ENCODE assay signal across 11 cellular contexts in genomic region chr16:24736758-24737157, GRCh38. TPM values are rescaled to one million over a fixed set of nuclear protein-coding genes. Genes with fewer than 3 reads are reported as not detected.
A peak's percentile ranks its signal among the peaks of the same experiment; 100 is the strongest.
DNase-seq lines count a peak whose midpoint lies in the region; ATAC-seq, FAIRE-seq and TF ChIP-seq lines count a peak whose summit lies in the region.
"Had no signal": no experiment of that assay in that cellular context is flagged by ENCODE, and none has a peak within 500 bp of the region (broad histone marks: within the 10 kb centered on the region; RNA-seq: fewer than 3 reads in every experiment).

No MANE protein-coding gene starts in this region.

- no peaks in the 10 kb centered on the region for H3K9me3 Mint-ChIP-seq in mesothelial cell of epicardium
- H3K9me3 Mint-ChIP-seq: activated CD4-positive, alpha-beta T cell treated with anti-CD3 and anti-CD28 coated beads, Interleukin-2, amount 10 ng/mL, durations not matched to agents 24 days and 14 days had no signal

- H3K9me2 ChIP-seq in Karpas-422 (replicated peaks; ENCODE audit: insufficient read depth, low read length), result no peaks in the 10 kb centered on the region

- H3K27ac ChIP-seq in Karpas-422 (ENCODE audit: low read length), result peak overlapping the region; percentile 56
- peak overlapping the region; percentile 29 for H3K27ac ChIP-seq in brain microvascular endothelial cell

- peak overlapping the region; percentile 84 for H3K27ac Mint-ChIP-seq in mesothelial cell of epicardium
- H3K27ac Mint-ChIP-seq: activated CD4-positive, alpha-beta T cell treated with anti-CD3 and anti-CD28 coated beads, Interleukin-2, amount 10 ng/mL, durations not matched to agents 24 days and 14 days had no signal

- peaks cover 37% of the 10 kb centered on the region for H3K4me1 Mint-ChIP-seq in mesothelial cell of epicardium

- H3K9me3 ChIP-seq in Karpas-422 (ENCODE audit: low read length), result no peaks in the 10 kb centered on the region

- peaks cover 100% of the 10 kb centered on the region for H3K79me2 ChIP-seq in Karpas-422 (ENCODE audit: low read length)

- no peak overlapping the region for H3K4me3 Mint-ChIP-seq in mesothelial cell of epicardium
- H3K4me3 Mint-ChIP-seq: activated CD4-positive, alpha-beta T cell treated with anti-CD3 and anti-CD28 coated beads, Interleukin-2, amount 10 ng/mL, durations not matched to agents 24 days and 14 days had no signal

- TF ChIP-seq CTCF in brain microvascular endothelial cell (IDR thresholded peaks at IDR 0.05; ENCODE audit: low read depth, low read length, missing control alignments) (no peak), mesothelial cell of epicardium (IDR thresholded peaks at IDR 0.05; ENCODE audit: unreplicated experiment) (no peak)

- H3K4me1 ChIP-seq in Karpas-422 (ENCODE audit: low read length), result peaks cover 55% of the 10 kb centered on the region

- no peak overlapping the region for H3K4me3 ChIP-seq in Karpas-422 (ENCODE audit: low read length)
- H3K4me3 ChIP-seq in brain microvascular endothelial cell (ENCODE audit: low read depth, low read length), result no peak overlapping the region

- no peak overlapping the region for H3K9ac ChIP-seq in Karpas-422 (ENCODE audit: low read length)

- no peak for DNase-seq in Karpas-422
- no peak for DNase-seq in brain microvascular endothelial cell
- DNase-seq in mesothelial cell of epicardium (ENCODE audit: low spot score in 2 of 2, unreplicated experiment in 2 of 2), result no peak
- DNase-seq in NCI-H187 (lab: John Stamatoyannopoulos, UW), result no peak
- DNase-seq in DMS153 (lab: John Stamatoyannopoulos, UW), result no peak
- no peak for DNase-seq in NCI-H1694 treated with DMSO at 0.1 percent for 48 hours (lab: John Stamatoyannopoulos, UW)
- DNase-seq: activated CD4-positive, alpha-beta T cell treated with anti-CD3 and anti-CD28 coated beads, Interleukin-2, amount 10 ng/mL, durations not matched to agents 24 days and 14 days; AML-193; stimulated activated naive CD4-positive, alpha-beta T cell treated with Interleukin-2 at 50 U/mL for 16 hours had no signal

- H3K27me3 ChIP-seq in Karpas-422 (ENCODE audit: low read length) (no peaks in the 10 kb centered on the region), brain microvascular endothelial cell (replicated peaks) (no peaks in the 10 kb centered on the region)

- peaks cover 30% of the 10 kb centered on the region for H4K20me1 ChIP-seq in Karpas-422 (ENCODE audit: insufficient read depth, low read depth, low read length)

- H3K27me3 Mint-ChIP-seq in mesothelial cell of epicardium (ENCODE audit: low read depth), result no peaks in the 10 kb centered on the region
- H3K27me3 Mint-ChIP-seq: activated CD4-positive, alpha-beta T cell treated with anti-CD3 and anti-CD28 coated beads, Interleukin-2, amount 10 ng/mL, durations not matched to agents 24 days and 14 days had no signal

- no peak overlapping the region for H2AFZ ChIP-seq in Karpas-422 (ENCODE audit: low read length)

- in situ Hi-C loops in brain microvascular endothelial cell (cut with HindIII; ENCODE audit: low pct_ligation_motif_present, low sequenced_read_pairs), result no loop called here

- peaks cover 12% of the 10 kb centered on the region for H3K36me3 Mint-ChIP-seq in mesothelial cell of epicardium

- H3K36me3 ChIP-seq in Karpas-422 (ENCODE audit: insufficient read depth, low read length) (peaks cover 54% of the 10 kb centered on the region), brain microvascular endothelial cell (replicated peaks) (no peaks in the 10 kb centered on the region)

- FAIRE-seq in A204.1 (lab: Jason Lieb, UNC), result peak; percentile 14

- no peak for ATAC-seq in GM21367 (IDR thresholded peaks at IDR 0.05; ENCODE audit: unreplicated experiment)

- H3K4me2 ChIP-seq in Karpas-422 (ENCODE audit: low read depth, low read length, poor library complexity, severe bottlenecking), result peak overlapping the region; percentile 24

RNA-seq across cellular contexts. Expression of gene TNRC6A, which starts 7.3 kb away (rescaled TPM):
- 27.2 and 72.4 TPM in 2 replicates for total RNA-seq in Karpas-422 (2014; rRNA removed; shearing (Covaris generic); ENCODE audit: low replicate concordance)
- 77.3 to 89.7 TPM (median 82.1 TPM) in 3 replicates for total RNA-seq in mesothelial cell of epicardium
